ENCODE assay signal across 1 cellular context in the genomic region with DNA sequence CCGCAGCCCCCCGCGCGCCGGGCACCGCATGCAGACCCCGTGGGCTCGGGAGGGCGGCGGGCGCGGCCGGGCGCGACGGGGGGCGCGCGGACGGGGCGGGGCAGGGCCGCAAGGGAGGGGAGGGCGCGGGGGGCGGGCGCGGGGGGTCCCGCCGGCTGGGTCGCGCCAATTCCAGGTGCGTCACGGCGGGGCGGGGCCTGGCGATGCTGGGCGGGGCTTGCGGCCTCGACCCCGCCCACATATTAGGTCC.
TF ChIP-seq lines count a peak whose summit lies in the region.

No MANE protein-coding gene starts in this region.

TF ChIP-seq in IMR-90, 13 proteins besides CTCF, POLR2A, EP300 and RAD21 (continued from another document):
- TF ChIP-seq CEBPB (IDR thresholded peaks at IDR 0.05; ENCODE audit: low read depth, low read length) (no peak), RCOR1 (IDR thresholded peaks at IDR 0.05; ENCODE audit: insufficient replicate concordance, low read length) (no peak)
- TF ChIP-seq, protein P1, sequence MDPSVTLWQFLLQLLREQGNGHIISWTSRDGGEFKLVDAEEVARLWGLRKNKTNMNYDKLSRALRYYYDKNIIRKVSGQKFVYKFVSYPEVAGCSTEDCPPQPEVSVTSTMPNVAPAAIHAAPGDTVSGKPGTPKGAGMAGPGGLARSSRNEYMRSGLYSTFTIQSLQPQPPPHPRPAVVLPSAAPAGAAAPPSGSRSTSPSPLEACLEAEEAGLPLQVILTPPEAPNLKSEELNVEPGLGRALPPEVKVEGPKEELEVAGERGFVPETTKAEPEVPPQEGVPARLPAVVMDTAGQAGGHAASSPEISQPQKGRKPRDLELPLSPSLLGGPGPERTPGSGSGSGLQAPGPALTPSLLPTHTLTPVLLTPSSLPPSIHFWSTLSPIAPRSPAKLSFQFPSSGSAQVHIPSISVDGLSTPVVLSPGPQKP (IDR thresholded peaks at IDR 0.05; ENCODE audit: borderline replicate concordance, low read depth, low read length): no peak
